Comparison of ENCODE assay signal across 13 cellular contexts in genomic region chr14:21965042-21965441, GRCh38.
DNase-seq lines count a peak whose midpoint lies in the region; ATAC-seq and TF ChIP-seq lines count a peak whose summit lies in the region.
"Had no signal": no experiment of that assay in that cellular context is flagged by ENCODE, and none has a peak within 500 bp of the region (broad histone marks: within the 10 kb centered on the region; RNA-seq: fewer than 3 reads in every experiment).

No MANE protein-coding gene starts in this region.

- peak; percentile 22 for DNase-seq in NAMALWA (ENCODE audit: low spot score)
- peak; percentile 29 to 48 for DNase-seq in activated CD4-positive, alpha-beta T cell treated with anti-CD3 and anti-CD28 coated beads, Interleukin-2, amount 50 U/mL, for 48 hours
- peak; percentile 55 for DNase-seq in activated naive CD4-positive, alpha-beta T cell treated with anti-CD3 and anti-CD28 coated beads, Interleukin-2, amount 50 U/mL, for 16 hours
- peak; percentile 48 for DNase-seq in stimulated activated CD4-positive, alpha-beta T cell treated with anti-CD3 and anti-CD28 coated beads, Interleukin-4, amount 100 ng/mL, for 24 hours
- no peak for DNase-seq in upper lobe of right lung
- no peak for DNase-seq in NCI-H2029 (lab: John Stamatoyannopoulos, UW)
- DNase-seq: AML-193, head of caudate nucleus, kidney, stomach had no signal

- no peak overlapping the region for H3K27ac ChIP-seq in upper lobe of right lung
- H3K27ac ChIP-seq: stomach had no signal

- no peak for TF ChIP-seq CTCF in upper lobe of right lung (IDR thresholded peaks at IDR 0.05)

- no peaks in the 10 kb centered on the region for H3K27me3 ChIP-seq in upper lobe of right lung
- H3K27me3 ChIP-seq: stomach had no signal

- intact Hi-C loops in upper lobe of right lung (cut with DNase I) = no loop called here

- ATAC-seq in HG03045 (IDR thresholded peaks at IDR 0.05; ENCODE audit: unreplicated experiment) (no peak), upper lobe of right lung (no peak), HG02885 (IDR thresholded peaks at IDR 0.05; ENCODE audit: poor library complexity, unreplicated experiment) (no peak)
- ATAC-seq: Panc1 had no signal

- H3K9me3 ChIP-seq in upper lobe of right lung = no peaks in the 10 kb centered on the region
- H3K9me3 ChIP-seq: stomach had no signal

- no peaks in the 10 kb centered on the region for H3K4me1 ChIP-seq in upper lobe of right lung
- H3K4me1 ChIP-seq: stomach had no signal

- no peaks in the 10 kb centered on the region for H3K36me3 ChIP-seq in upper lobe of right lung
- H3K36me3 ChIP-seq: stomach had no signal

- no peak overlapping the region for H3K4me3 ChIP-seq in upper lobe of right lung
- H3K4me3 ChIP-seq: stomach had no signal

Comparison
In these comparisons a context has a peak if more than half of its experiments do, and no peak if none do; other contexts are left out.
1. DNase-seq: peak in NAMALWA (single experiment), activated CD4-positive, alpha-beta T cell treated with anti-CD3 and anti-CD28 coated beads, Interleukin-2, amount 50 U/mL, for 48 hours (2 of 2), activated naive CD4-positive, alpha-beta T cell treated with anti-CD3 and anti-CD28 coated beads, Interleukin-2, amount 50 U/mL, for 16 hours (single experiment) and stimulated activated CD4-positive, alpha-beta T cell treated with anti-CD3 and anti-CD28 coated beads, Interleukin-4, amount 100 ng/mL, for 24 hours (single experiment); none in upper lobe of right lung (single experiment) and NCI-H2029 (single experiment).